ENCODE assay signal across 17 cellular contexts in the genomic region with DNA sequence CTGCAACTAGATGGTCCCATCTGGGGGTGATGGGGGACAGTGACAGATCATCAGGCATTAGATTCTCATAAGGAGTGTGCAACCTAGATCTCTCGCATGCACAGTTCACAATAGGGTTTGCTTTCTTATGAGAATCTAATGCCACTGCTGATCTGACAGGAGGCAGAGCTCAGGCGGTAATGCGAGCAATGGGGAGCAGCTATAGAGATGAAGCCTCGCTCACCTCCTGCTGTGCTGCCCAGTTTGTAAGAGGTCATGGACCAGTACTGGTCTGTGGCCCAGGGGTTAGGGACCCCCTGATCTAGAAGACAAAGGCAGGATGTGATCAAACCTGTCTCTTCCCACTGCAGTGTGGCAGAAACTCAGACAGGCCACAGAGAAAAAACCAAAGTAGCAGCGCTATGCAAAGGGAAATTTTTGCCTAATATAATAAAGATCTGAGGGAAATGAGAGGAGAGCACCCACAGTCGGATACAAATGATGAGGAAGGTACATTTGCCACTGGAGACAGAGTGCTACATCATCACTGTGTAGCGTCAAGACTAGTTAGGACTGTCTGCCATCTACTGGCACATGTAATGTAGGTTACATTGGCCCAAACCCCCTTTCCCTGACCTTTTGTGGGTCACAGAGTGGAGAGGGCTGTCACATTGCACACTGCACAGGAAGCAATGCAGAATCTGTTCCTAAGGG. TPM values are rescaled to one million over a fixed set of nuclear protein-coding genes. Genes with fewer than 3 reads are reported as not detected.
DNase-seq lines count a peak whose midpoint lies in the region; ATAC-seq, FAIRE-seq and TF ChIP-seq lines count a peak whose summit lies in the region.
"Had no signal": no experiment of that assay in that cellular context is flagged by ENCODE, and none has a peak within 500 bp of the region (broad histone marks: within the 10 kb centered on the region; RNA-seq: fewer than 3 reads in every experiment).

No MANE protein-coding gene starts in this region.

- no peaks in the 10 kb centered on the region for H3K79me2 ChIP-seq in DND-41 (ENCODE audit: insufficient read depth, low read length)

- H3K36me3 ChIP-seq in DND-41 (ENCODE audit: insufficient read depth, low read length), result no peaks in the 10 kb centered on the region
- no peaks in the 10 kb centered on the region for H3K36me3 ChIP-seq in Peyer's patch
- H3K36me3 ChIP-seq: adrenal gland, gastroesophageal sphincter had no signal

- FAIRE-seq in GM18507 (lab: Jason Lieb, UNC), result peak; percentile 95
- FAIRE-seq in GM12892 (lab: Jason Lieb, UNC), result no peak

- peak overlapping the region; percentile 17 for H3K27ac Mint-ChIP-seq in activated CD8-positive, alpha-beta T cell treated with anti-CD3 and anti-CD28 coated beads for 36 hours

- peaks cover 12% of the 10 kb centered on the region for H3K9me3 Mint-ChIP-seq in activated CD8-positive, alpha-beta T cell treated with anti-CD3 and anti-CD28 coated beads for 36 hours

- peak overlapping the region; percentile 29; the same call in 1 of the 2 replicates for H2AFZ ChIP-seq in DND-41 (ENCODE audit: low read depth, low read length)

- H3K27ac ChIP-seq in DND-41 (ENCODE audit: low read length), result no peak overlapping the region
- H3K27ac ChIP-seq in HL-60 (replicated peaks), result no peak overlapping the region
- H3K27ac ChIP-seq in Peyer's patch, result no peak overlapping the region
- H3K27ac ChIP-seq: adrenal gland, gastroesophageal sphincter, SK-N-MC had no signal

- DNase-seq in DND-41 (no peak), GM18507 (ENCODE audit: extremely low spot score, insufficient read length, low read depth) (no peak), HL-60 (ENCODE audit: low read depth in 1 of 2, low spot score in 1 of 2) (peak in 1 of 2 experiments; percentile 41), mucosa of gallbladder (ENCODE audit: low spot score) (no peak), GM12892 (ENCODE audit: insufficient read length) (no peak), Peyer's patch (no peak)
- DNase-seq in activated CD8-positive, alpha-beta T cell treated with anti-CD3 and anti-CD28 coated beads for 36 hours, result no peak
- DNase-seq: activated CD4-positive, alpha-beta T cell treated with anti-CD3 and anti-CD28 coated beads, Interleukin-2, amount 50 U/mL, for 48 hours; adrenal gland; GOT3; KG1; kidney glomerular epithelial cell had no signal

- CTCF ChIA-PET in activated CD8-positive, alpha-beta T cell treated with anti-CD3 and anti-CD28 coated beads for 36 hours (lab: Charles Lee), result no interaction called here

- H3K4me3 Mint-ChIP-seq in activated CD8-positive, alpha-beta T cell treated with anti-CD3 and anti-CD28 coated beads for 36 hours, result no peak overlapping the region

- POLR2A ChIA-PET in activated CD8-positive, alpha-beta T cell treated with anti-CD3 and anti-CD28 coated beads for 36 hours (lab: Charles Lee), result no interaction called here

- no peaks in the 10 kb centered on the region for H3K27me3 ChIP-seq in DND-41 (ENCODE audit: insufficient read depth, low read length, poor library complexity)
- H3K27me3 ChIP-seq in HL-60 (ENCODE audit: insufficient read depth, poor library complexity, severe bottlenecking), result no peaks in the 10 kb centered on the region
- no peaks in the 10 kb centered on the region for H3K27me3 ChIP-seq in Peyer's patch
- H3K27me3 ChIP-seq: adrenal gland, gastroesophageal sphincter had no signal

- H3K4me3 ChIP-seq in DND-41 (ENCODE audit: low read depth in 1 of 2, low read length in 2 of 2) (no peak overlapping the region), HL-60 (replicated peaks; ENCODE audit: insufficient read depth, low read length) (no peak overlapping the region), Peyer's patch (no peak overlapping the region)
- H3K4me3 ChIP-seq: adrenal gland, gastroesophageal sphincter, SK-N-MC had no signal

- H3K9ac ChIP-seq in DND-41 (ENCODE audit: low read depth, low read length), result no peak overlapping the region

- no peaks in the 10 kb centered on the region for H3K27me3 Mint-ChIP-seq in activated CD8-positive, alpha-beta T cell treated with anti-CD3 and anti-CD28 coated beads for 36 hours

- ATAC-seq in DND-41 (ENCODE audit: insufficient read depth, low read depth) (no peak), GM19324 (IDR thresholded peaks at IDR 0.05; ENCODE audit: low FRiP score, unreplicated experiment) (no peak)
- ATAC-seq in activated CD8-positive, alpha-beta T cell treated with anti-CD3 and anti-CD28 coated beads for 36 hours, result peak; percentile 40
- ATAC-seq: gastroesophageal sphincter had no signal

- H3K4me1 ChIP-seq in DND-41 (ENCODE audit: insufficient read depth, low read length) (peaks cover 24% of the 10 kb centered on the region), Peyer's patch (no peaks in the 10 kb centered on the region)
- H3K4me1 ChIP-seq: adrenal gland, gastroesophageal sphincter had no signal

- intact Hi-C loops in activated CD8-positive, alpha-beta T cell treated with anti-CD3 and anti-CD28 coated beads for 36 hours (cut with micrococcal nuclease), result no loop called here

- TF ChIP-seq POLR2A in GM12892 (IDR thresholded peaks at IDR 0.05; ENCODE audit: low read depth, low read length) (no peak; the same call in 1 of the 2 replicates), Peyer's patch (IDR thresholded peaks at IDR 0.05) (no peak)

- no peaks in the 10 kb centered on the region for H4K20me1 ChIP-seq in DND-41 (ENCODE audit: insufficient read depth, low read length)

- H3K9me3 ChIP-seq in DND-41 (ENCODE audit: insufficient read depth, low read length, severe bottlenecking), result no peaks in the 10 kb centered on the region
- H3K9me3 ChIP-seq in Peyer's patch, result no peaks in the 10 kb centered on the region
- H3K9me3 ChIP-seq: adrenal gland, gastroesophageal sphincter had no signal

- peaks cover 39% of the 10 kb centered on the region for H3K4me1 Mint-ChIP-seq in activated CD8-positive, alpha-beta T cell treated with anti-CD3 and anti-CD28 coated beads for 36 hours (ENCODE audit: low read depth)

- TF ChIP-seq CTCF in DND-41 (IDR thresholded peaks at IDR 0.05; ENCODE audit: borderline replicate concordance, extremely low read depth, low read length, poor library complexity, severe bottlenecking) (peak; percentile 34), HL-60 (IDR thresholded peaks at IDR 0.05; ENCODE audit: insufficient read depth, low read length) (peak; percentile 6), Peyer's patch (IDR thresholded peaks at IDR 0.05) (peak in 1 of 6 experiments; percentile 10)
- TF ChIP-seq CTCF in activated CD8-positive, alpha-beta T cell treated with anti-CD3 and anti-CD28 coated beads for 36 hours (IDR thresholded peaks at IDR 0.05), result no peak

- peaks cover 5% of the 10 kb centered on the region for H3K36me3 Mint-ChIP-seq in activated CD8-positive, alpha-beta T cell treated with anti-CD3 and anti-CD28 coated beads for 36 hours (ENCODE audit: low read depth)

- H3K4me2 ChIP-seq in DND-41 (ENCODE audit: insufficient read depth, low read length), result no peak overlapping the region

RNA-seq across cellular contexts. Expression of gene LY86, which starts 4.1 kb away (rescaled TPM):
- total RNA-seq in activated CD8-positive, alpha-beta T cell treated with anti-CD3 and anti-CD28 coated beads for 36 hours, result under 1 TPM in 1 of 2 experiments, not detected in 1; 0.32 TPM
- 7.0 TPM for total RNA-seq in mucosa of gallbladder
- 130 TPM for polyA plus RNA-seq in GM12892 (2012; ENCODE audit: missing spikeins)
- 10 to 100 TPM in 1 of 4 donors, 1 to 10 TPM in 1, not detected in 2; 1.7 to 39.6 TPM for total RNA-seq in Peyer's patch
- total RNA-seq: NCI-H460 had no signal
- polyA plus RNA-seq: neural cell had no signal
